Comparison of ENCODE assay signal across 16 cellular contexts in genomic region chr7:42722726-42723125, GRCh38.
DNase-seq lines count a peak whose midpoint lies in the region; ATAC-seq, FAIRE-seq and TF ChIP-seq lines count a peak whose summit lies in the region.
"Had no signal": no experiment of that assay in that cellular context is flagged by ENCODE, and none has a peak within 500 bp of the region (broad histone marks: within the 10 kb centered on the region; RNA-seq: fewer than 3 reads in every experiment).

No MANE protein-coding gene starts in this region.

- H3K4me3 ChIP-seq in LNCaP clone FGC (ENCODE audit: low read depth, low read length) (no peak overlapping the region), K562 (no peak overlapping the region), ascending aorta (no peak overlapping the region)
- H3K4me3 ChIP-seq: A549, GM12878, GM23248 had no signal

- H3K79me2 ChIP-seq in K562 (ENCODE audit: control insufficient read depth, insufficient read depth, low read length), result no peaks in the 10 kb centered on the region

- no peak overlapping the region for H3K4me3 Mint-ChIP-seq in stimulated activated memory B cell treated with anti-CD40 and anti-IgM and Interleukin-4, amounts not matched to agents 10 μg/mL and 1 μg/mL and 100 μg/mL, for 72 hours
- H3K4me3 Mint-ChIP-seq: CD14-positive monocyte; CD8-positive, alpha-beta memory T cell; H9 had no signal

- 0% methylated on average over 4 of the region's 4 CpGs for WGBS in K562 (ENCODE audit: insufficient coverage, low coverage, missing lambda C conversion rate)

- in situ Hi-C loops in K562 (cut with MboI), result no loop called here

- TF ChIP-seq CTCF in LNCaP clone FGC (IDR thresholded peaks at IDR 0.05; ENCODE audit: control insufficient read depth, extremely low read depth, insufficient read depth) (peak; percentile 13; the same call in 1 of the 2 replicates), K562 (IDR thresholded peaks at IDR 0.05 in 2 of 3, conservative IDR thresholded peaks at IDR 0.05 in 1 of 3; ENCODE audit: insufficient read depth in 2 of 3, low read depth in 1 of 3, low read length in 3 of 3) (peak in 1 of 3 experiments; percentile 32; a peak in 2 of 6 replicates), ascending aorta (IDR thresholded peaks at IDR 0.05) (no peak)

- POLR2A ChIA-PET in K562 (lab: Yijun Ruan, JAX), result interaction anchor here (0.7 kb wide), 1 partner anchor 416 kb away, joined by 4 read pairs; no protein-coding TSS in a partner anchor

- no peak for TF ChIP-seq POLR2A in K562 (conservative IDR thresholded peaks at IDR 0.05)

- no peak for FAIRE-seq in K562 (lab: Jason Lieb, UNC)
- FAIRE-seq: A549, GM12878, GM18507 had no signal

- ATAC-seq in K562, result peak; percentile 34; the same call in 1 of the 3 replicates
- no peak for ATAC-seq in stimulated activated memory B cell treated with anti-CD40 and anti-IgM and Interleukin-4, amounts not matched to agents 10 μg/mL and 1 μg/mL and 100 μg/mL, for 72 hours
- ATAC-seq in HG02798 (IDR thresholded peaks at IDR 0.05; ENCODE audit: poor library complexity, unreplicated experiment), result no peak
- ATAC-seq: A549, GM12878 had no signal

- DNase-seq in LNCaP clone FGC (ENCODE audit: low read depth) (no peak), K562 (ENCODE audit: extremely low read depth in 1 of 4, low spot score in 3 of 4) (no peak), medulla oblongata (ENCODE audit: extremely low spot score) (peak; percentile 29), ascending aorta (ENCODE audit: low spot score in 2 of 2) (no peak)
- DNase-seq in activated CD8-positive, alpha-beta memory T cell treated with anti-CD3 and anti-CD28 coated beads, Interleukin-2, amount 50 U/mL, for 4 hours, result no peak
- DNase-seq: Caco-2; CD8-positive, alpha-beta memory T cell; GM23248; H9 had no signal

- H3K9me3 ChIP-seq in K562 (replicated peaks; ENCODE audit: control insufficient read depth, insufficient read depth, low read depth, low read length) (no peaks in the 10 kb centered on the region), ascending aorta (no peaks in the 10 kb centered on the region)
- H3K9me3 ChIP-seq: A549, Caco-2 had no signal

- H3K9ac ChIP-seq in K562 (ENCODE audit: insufficient read depth in 1 of 2, low read depth in 2 of 2, low read length in 2 of 2), result no peak overlapping the region
- H3K9ac ChIP-seq: GM23248 had no signal

- H3K36me3 Mint-ChIP-seq in stimulated activated memory B cell treated with anti-CD40 and anti-IgM and Interleukin-4, amounts not matched to agents 10 μg/mL and 1 μg/mL and 100 μg/mL, for 72 hours, result no peaks in the 10 kb centered on the region
- H3K36me3 Mint-ChIP-seq: CD14-positive monocyte; CD8-positive, alpha-beta memory T cell had no signal

- intact Hi-C loops in K562 (cut with micrococcal nuclease), result no loop called here
- intact Hi-C loops in ascending aorta (cut with DNase I), result no loop called here

- H3K4me1 Mint-ChIP-seq in stimulated activated memory B cell treated with anti-CD40 and anti-IgM and Interleukin-4, amounts not matched to agents 10 μg/mL and 1 μg/mL and 100 μg/mL, for 72 hours, result no peaks in the 10 kb centered on the region
- H3K4me1 Mint-ChIP-seq: CD14-positive monocyte; CD8-positive, alpha-beta memory T cell had no signal

- BruUV-seq in K562 (replicated peaks; lab: Mats Ljungman, UMichigan), result no TSS peak

- no peak overlapping the region for H3K27ac Mint-ChIP-seq in stimulated activated memory B cell treated with anti-CD40 and anti-IgM and Interleukin-4, amounts not matched to agents 10 μg/mL and 1 μg/mL and 100 μg/mL, for 72 hours
- H3K27ac Mint-ChIP-seq: CD14-positive monocyte; CD8-positive, alpha-beta memory T cell; H9 had no signal

- H3K27me3 ChIP-seq in K562 (ENCODE audit: control insufficient read depth in 2 of 2, insufficient read depth in 2 of 2, low read length in 2 of 2) (peaks cover 0 to 23% of the 10 kb centered on the region in 2 experiments; a peak in 1 of 5 replicates), ascending aorta (no peaks in the 10 kb centered on the region)

- H3K27ac ChIP-seq in K562 (ENCODE audit: extremely low read depth, low read depth, low read length), result no peak overlapping the region
- H3K27ac ChIP-seq in ascending aorta, result no peak overlapping the region
- H3K27ac ChIP-seq: A549, GM23248, HL-60 had no signal

- TF ChIP-seq EP300 in K562 (IDR thresholded peaks at IDR 0.05; ENCODE audit: low read length), result no peak

- CTCF ChIA-PET in K562 (lab: Yijun Ruan, JAX; ENCODE audit: low intra/inter-chr PET ratio), result no interaction called here

- H4K20me1 ChIP-seq in K562 (replicated peaks; ENCODE audit: control insufficient read depth, insufficient read depth, low read length), result no peaks in the 10 kb centered on the region

- H3K9me3 Mint-ChIP-seq in stimulated activated memory B cell treated with anti-CD40 and anti-IgM and Interleukin-4, amounts not matched to agents 10 μg/mL and 1 μg/mL and 100 μg/mL, for 72 hours, result peaks cover 4% of the 10 kb centered on the region

- no peaks in the 10 kb centered on the region for H3K36me3 ChIP-seq in K562 (ENCODE audit: control insufficient read depth, insufficient read depth, low read length)
- H3K36me3 ChIP-seq in ascending aorta, result no peaks in the 10 kb centered on the region

- no peaks in the 10 kb centered on the region for H3K4me1 ChIP-seq in K562 (replicated peaks in 1 of 2; ENCODE audit: control insufficient read depth in 2 of 2, insufficient read depth in 2 of 2, low read length in 2 of 2)
- peaks cover 0 to 3% of the 10 kb centered on the region in 2 donors for H3K4me1 ChIP-seq in ascending aorta
- H3K4me1 ChIP-seq: A549, Caco-2 had no signal

- no peaks in the 10 kb centered on the region for H3K9me1 ChIP-seq in K562 (ENCODE audit: control insufficient read depth, insufficient read depth, low read length)

- TF ChIP-seq RAD21 in K562 (CRISPR knock-in tag; conservative IDR thresholded peaks at IDR 0.05 in 1 of 2, IDR thresholded peaks at IDR 0.05 in 1 of 2), result peak in 1 of 2 experiments; percentile 13; a peak in 1 of 4 replicates

- H3K4me2 ChIP-seq in K562 (ENCODE audit: insufficient read depth, low read length), result no peak overlapping the region
- H3K4me2 ChIP-seq: A549 had no signal

- H3K27me3 Mint-ChIP-seq in stimulated activated memory B cell treated with anti-CD40 and anti-IgM and Interleukin-4, amounts not matched to agents 10 μg/mL and 1 μg/mL and 100 μg/mL, for 72 hours, result no peaks in the 10 kb centered on the region

- H2AFZ ChIP-seq in K562 (ENCODE audit: low read depth, low read length), result no peak overlapping the region
- H2AFZ ChIP-seq: GM23248 had no signal

TF ChIP-seq in K562, 482 proteins besides CTCF, POLR2A, EP300 and RAD21 (continues in another document):
- TF ChIP-seq ZBTB40 (IDR thresholded peaks at IDR 0.05) (no peak), ZBTB40 (CRISPR knock-in tag; IDR thresholded peaks at IDR 0.05) (no peak), YBX1 (IDR thresholded peaks at IDR 0.05) (no peak)
